In genomic region chr16:74606521-74607309, GRCh38 we compare ENCODE assay signal across 8 cellular contexts. TPM values are rescaled to one million over a fixed set of nuclear protein-coding genes. Genes with fewer than 3 reads are reported as not detected.
DNase-seq lines count a peak whose midpoint lies in the region; ATAC-seq and TF ChIP-seq lines count a peak whose summit lies in the region.

GLG1 (minus strand) TSS chr16:74607114; CDS start chr16:74607094, 20 bp downstream.

- intact Hi-C loops in Right ventricle myocardium inferior (cut with DNase I): loop anchor here (5.0 kb wide), 1 partner anchor 104 kb away; no protein-coding TSS in a partner anchor
- intact Hi-C loops in tibial artery (cut with DNase I; ENCODE audit: low total_unique reads): no loop called here

- peak within 1 kb of the TSS; percentile 75 for H3K4me2 ChIP-seq in parathyroid adenoma (ENCODE audit: low read length)

- H3K9me3 ChIP-seq in parathyroid adenoma (ENCODE audit: control insufficient read depth, low read length): no peaks in the 10 kb centered on the region
- no peaks in the 10 kb centered on the region for H3K9me3 ChIP-seq in tibial artery

- no peaks in the 10 kb centered on the region for H3K36me3 ChIP-seq in parathyroid adenoma (ENCODE audit: control insufficient read depth, insufficient read depth, low read length)
- no peaks in the 10 kb centered on the region for H3K36me3 ChIP-seq in tibial artery

- H3K27ac ChIP-seq in parathyroid adenoma (peak within 1 kb of the TSS; percentile 86), tibial artery (peak within 1 kb of the TSS; percentile 95 to 98)

- TF ChIP-seq CTCF in GM10266 (IDR thresholded peaks at IDR 0.05; ENCODE audit: control insufficient read depth, insufficient read depth, low read depth, missing control alignments) (peak; percentile 5), HFFc6 (IDR thresholded peaks at IDR 0.05) (no peak), parathyroid adenoma (IDR thresholded peaks at IDR 0.05) (no peak), tibial artery (IDR thresholded peaks at IDR 0.05) (no peak)

- peaks cover 33% of the 10 kb centered on the region for H3K79me2 ChIP-seq in parathyroid adenoma

- peak; percentile 88 for DNase-seq in GM10266 (ENCODE audit: extremely low spot score)
- DNase-seq in HFFc6: peak; percentile 83
- peak; percentile 94 for DNase-seq in NAMALWA (ENCODE audit: low spot score)
- DNase-seq in SW 1271 (lab: John Stamatoyannopoulos, UW): peak; percentile 75 to 80
- peak; percentile 76 for DNase-seq in activated naive CD8-positive, alpha-beta T cell treated with anti-CD3 and anti-CD28 coated beads, Interleukin-2, amount 50 U/mL, for 16 hours (ENCODE audit: low read depth, low spot score)
- DNase-seq in Right ventricle myocardium inferior (ENCODE audit: missing footprints): peak; percentile 97
- DNase-seq in tibial artery: peak; percentile 91 to 94

- peak within 1 kb of the TSS; percentile 94 for H2AFZ ChIP-seq in parathyroid adenoma

- peak within 1 kb of the TSS; percentile 96 for H3K4me3 Mint-ChIP-seq in HFFc6

- peaks cover 54% of the 10 kb centered on the region for H3K4me1 Mint-ChIP-seq in HFFc6 (ENCODE audit: low read depth)

- peak within 1 kb of the TSS; percentile 91 for H3K27ac Mint-ChIP-seq in HFFc6

- H3K27me3 ChIP-seq in parathyroid adenoma (ENCODE audit: control insufficient read depth, insufficient read depth, low read length): no peaks in the 10 kb centered on the region
- no peaks in the 10 kb centered on the region for H3K27me3 ChIP-seq in tibial artery

- H3K9ac ChIP-seq in parathyroid adenoma: peak within 1 kb of the TSS; percentile 71

- H3K4me1 ChIP-seq in parathyroid adenoma: peaks cover 24% of the 10 kb centered on the region
- H3K4me1 ChIP-seq in tibial artery: peaks cover 0 to 44% (median 26%) of the 10 kb centered on the region in 4 donors

- ATAC-seq in Right ventricle myocardium inferior: peak; percentile 99

- peaks cover 18% of the 10 kb centered on the region; the same call in 1 of the 2 replicates for H3K36me3 Mint-ChIP-seq in HFFc6 (ENCODE audit: low read depth)

- no peaks in the 10 kb centered on the region; the same call in 1 of the 2 replicates for H3K27me3 Mint-ChIP-seq in HFFc6 (ENCODE audit: insufficient read depth)

- H3K4me3 ChIP-seq in parathyroid adenoma (ENCODE audit: low read depth, low read length): peak within 1 kb of the TSS; percentile 83
- H3K4me3 ChIP-seq in tibial artery: peak within 1 kb of the TSS; percentile 89 to 92

- no peaks in the 10 kb centered on the region for H3K9me3 Mint-ChIP-seq in HFFc6

RNA-seq across cellular contexts. Expression of gene GLG1, which starts in this region (rescaled TPM):
- 100 to 1,000 TPM; 149 to 167 (median 161) TPM for total RNA-seq in HFFc6 (2021; fragmentation: NEBNext Ultra II Directional; extraction: Animal tissue kit (Norgen Biotek cat#: 25700))
- total RNA-seq in Right ventricle myocardium inferior: 69.3 TPM

Comparison
In these comparisons a context has a peak if more than half of its experiments do, and no peak if none do; other contexts are left out.
1. Peak in every context shown above with its lines: DNase-seq, ATAC-seq, H3K4me3 ChIP-seq and H3K27ac ChIP-seq.